In the genomic region with DNA sequence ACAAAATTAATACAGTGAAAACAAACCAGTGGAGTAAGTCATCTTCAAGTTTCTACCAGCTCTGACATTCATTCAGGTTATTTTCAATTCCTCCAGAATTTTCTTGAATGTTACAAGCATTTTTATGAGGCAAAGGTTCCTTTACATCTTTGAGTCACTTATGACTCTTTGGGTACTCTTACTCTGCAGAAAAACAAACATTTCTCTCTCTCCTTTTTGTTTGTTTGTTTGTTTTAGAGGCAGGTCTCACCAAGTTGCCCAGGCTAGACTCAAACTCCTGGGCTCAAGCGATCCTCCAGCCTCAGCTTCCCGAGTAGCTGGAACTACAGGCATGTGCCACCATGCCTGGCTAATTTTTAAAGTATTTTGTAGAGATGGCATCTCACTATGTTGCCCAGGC, we compare ENCODE assay signal across 29 cellular contexts.
"Had no signal": no experiment of that assay in that cellular context is flagged by ENCODE, and none has a peak within 500 bp of the region (broad histone marks: within the 10 kb centered on the region; RNA-seq: fewer than 3 reads in every experiment).

No MANE protein-coding gene starts in this region.

- H3K36me3 ChIP-seq: colonic mucosa, esophagus muscularis mucosa, esophagus squamous epithelium, gastrocnemius medialis, gastroesophageal sphincter had no signal

- H3K9me3 ChIP-seq: colonic mucosa, esophagus muscularis mucosa, esophagus squamous epithelium, gastrocnemius medialis, gastroesophageal sphincter, heart left ventricle, heart right ventricle had no signal

- ATAC-seq: effector memory CD8-positive, alpha-beta T cell; esophagus mucosa; foreskin keratinocyte; gastrocnemius medialis; gastroesophageal sphincter; heart left ventricle; heart right ventricle had no signal

- FAIRE-seq: colon, endometrium, endothelial cell of umbilical vein, frontal cortex had no signal

- H3K27me3 ChIP-seq: colonic mucosa, dorsolateral prefrontal cortex, esophagus muscularis mucosa, esophagus squamous epithelium, gastrocnemius medialis, gastroesophageal sphincter, heart left ventricle, heart right ventricle, hepatocyte had no signal

- H3K4me2 ChIP-seq: hepatocyte had no signal

- H3K27ac ChIP-seq: colonic mucosa, coronary artery, dorsolateral prefrontal cortex, epithelial cell of prostate, esophagus muscularis mucosa, esophagus squamous epithelium, foreskin keratinocyte, gastrocnemius medialis, gastroesophageal sphincter, heart left ventricle, heart right ventricle, hepatocyte had no signal

- H3K79me2 ChIP-seq: hepatocyte had no signal

- H2AFZ ChIP-seq: hepatocyte had no signal

- H3K4me1 ChIP-seq: colonic mucosa, foreskin keratinocyte had no signal

- H3K4me3 ChIP-seq: colonic mucosa, coronary artery, dorsolateral prefrontal cortex, esophagus muscularis mucosa, esophagus squamous epithelium, gastrocnemius medialis, gastroesophageal sphincter, heart left ventricle, heart right ventricle, hepatocyte had no signal

- DNase-seq: colonic mucosa; cortex of kidney; dermis blood vessel endothelial cell; dorsolateral prefrontal cortex; effector CD4-positive, alpha-beta T cell; effector CD8-positive, alpha-beta T cell; effector memory CD4-positive, alpha-beta T cell; effector memory CD8-positive, alpha-beta T cell; endodermal cell; erythroblast; esophagus squamous epithelium; foreskin fibroblast; foreskin keratinocyte; foreskin melanocyte; gastrocnemius medialis; glutamatergic neuron; head of caudate nucleus; heart left ventricle; heart right ventricle had no signal
